In genomic region chr17:60896996-60897395, GRCh38 we compare ENCODE assay signal across 25 cellular contexts.
"Had no signal": no experiment of that assay in that cellular context is flagged by ENCODE, and none has a peak within 500 bp of the region (broad histone marks: within the 10 kb centered on the region; RNA-seq: fewer than 3 reads in every experiment).

No MANE protein-coding gene starts in this region.

- H3K36me3 ChIP-seq: colonic mucosa, esophagus muscularis mucosa, gastrocnemius medialis, gastroesophageal sphincter, heart left ventricle, heart right ventricle had no signal

- FAIRE-seq: endothelial cell of umbilical vein had no signal

- H3K4me3 ChIP-seq: colonic mucosa, coronary artery, dorsolateral prefrontal cortex, esophagus muscularis mucosa, esophagus squamous epithelium, gastrocnemius medialis, gastroesophageal sphincter, heart left ventricle, heart right ventricle had no signal

- H3K27me3 ChIP-seq: colonic mucosa, dorsolateral prefrontal cortex, esophagus muscularis mucosa, esophagus squamous epithelium, foreskin keratinocyte, gastrocnemius medialis, gastroesophageal sphincter, heart left ventricle, heart right ventricle had no signal

- H3K4me1 ChIP-seq: colonic mucosa, esophagus muscularis mucosa, gastrocnemius medialis, gastroesophageal sphincter, heart left ventricle, heart right ventricle had no signal

- ATAC-seq: effector memory CD8-positive, alpha-beta T cell; esophagus mucosa; foreskin keratinocyte; gastrocnemius medialis; gastroesophageal sphincter; heart left ventricle; heart right ventricle had no signal

- H3K9me3 ChIP-seq: colonic mucosa, gastrocnemius medialis had no signal

- H3K27ac ChIP-seq: colonic mucosa, coronary artery, dorsolateral prefrontal cortex, epithelial cell of prostate, esophagus muscularis mucosa, esophagus squamous epithelium, foreskin keratinocyte, gastrocnemius medialis, gastroesophageal sphincter, heart left ventricle, heart right ventricle had no signal

- DNase-seq: colonic mucosa; cortex of kidney; dermis blood vessel endothelial cell; dorsolateral prefrontal cortex; effector CD4-positive, alpha-beta T cell; effector CD8-positive, alpha-beta T cell; effector memory CD4-positive, alpha-beta T cell; effector memory CD8-positive, alpha-beta T cell; endodermal cell; erythroblast; esophagus squamous epithelium; foreskin fibroblast; foreskin keratinocyte; foreskin melanocyte; gastrocnemius medialis; glutamatergic neuron; head of caudate nucleus; heart left ventricle; heart right ventricle had no signal
